In genomic region chr10:69413221-69413865, GRCh38 we compare ENCODE assay signal across 9 cellular contexts. TPM values are rescaled to one million over a fixed set of nuclear protein-coding genes. Genes with fewer than 3 reads are reported as not detected.
DNase-seq lines count a peak whose midpoint lies in the region; ATAC-seq, FAIRE-seq and TF ChIP-seq lines count a peak whose summit lies in the region.
"Had no signal": no experiment of that assay in that cellular context is flagged by ENCODE, and none has a peak within 500 bp of the region (broad histone marks: within the 10 kb centered on the region; RNA-seq: fewer than 3 reads in every experiment).

No MANE protein-coding gene starts in this region.

- POLR2A ChIA-PET in endothelial cell of umbilical vein (lab: Charles Lee), result interaction anchor here (0.5 kb wide), 1 partner anchor 595 kb away, joined by 5 read pairs; no protein-coding TSS in a partner anchor

- no peak overlapping the region for H3K27ac ChIP-seq in SU-DHL-6 (ENCODE audit: low read depth, low read length)
- no peak overlapping the region for H3K27ac ChIP-seq in endothelial cell of umbilical vein (ENCODE audit: insufficient read depth, low read depth, low read length)
- no peak overlapping the region for H3K27ac ChIP-seq in mesenchymal stem cell (ENCODE audit: low read length, poor library complexity, severe bottlenecking)
- peak overlapping the region; percentile 98 to 99 for H3K27ac ChIP-seq in uterus
- H3K27ac ChIP-seq: skin epidermis had no signal

- H3K79me2 ChIP-seq in SU-DHL-6 (ENCODE audit: insufficient read depth, low read length) (no peaks in the 10 kb centered on the region), endothelial cell of umbilical vein (ENCODE audit: control insufficient read depth, insufficient read depth, low read length) (no peaks in the 10 kb centered on the region)

- WGBS in mesenchymal stem cell, result 5% methylated on average over 8 of the region's 13 CpGs

- no peaks in the 10 kb centered on the region for H3K9me2 ChIP-seq in SU-DHL-6 (replicated peaks; ENCODE audit: insufficient read depth, low read length)

- in situ Hi-C loops in G401 (cut with HindIII; ENCODE audit: low sequenced_read_pairs), result no loop called here

- no peak overlapping the region for H4K8ac ChIP-seq in mesenchymal stem cell (ENCODE audit: low read length)

- H2BK12ac ChIP-seq in mesenchymal stem cell (ENCODE audit: low read length in 2 of 2), result no peak overlapping the region

- H2BK5ac ChIP-seq in mesenchymal stem cell (ENCODE audit: low read depth, low read length, poor library complexity, severe bottlenecking), result no peak overlapping the region

- no TSS peak for BruUV-seq in endothelial cell of umbilical vein (replicated peaks; lab: Mats Ljungman, UMichigan)

- H3K27me3 ChIP-seq in SU-DHL-6 (ENCODE audit: low read length) (no peaks in the 10 kb centered on the region), endothelial cell of umbilical vein (ENCODE audit: control insufficient read depth in 2 of 2, insufficient read depth in 2 of 2, low read length in 2 of 2) (no peaks in the 10 kb centered on the region), mesenchymal stem cell (ENCODE audit: control insufficient read depth in 1 of 2, insufficient read depth in 1 of 2, low read length in 2 of 2) (peaks cover 8 to 25% of the 10 kb centered on the region in 2 experiments), uterus (no peaks in the 10 kb centered on the region)

- no peak overlapping the region for H2BK15ac ChIP-seq in mesenchymal stem cell (ENCODE audit: low read depth, poor library complexity, severe bottlenecking)

- H4K91ac ChIP-seq in mesenchymal stem cell (ENCODE audit: low read length), result no peak overlapping the region

- dilution Hi-C loops in endothelial cell of umbilical vein (cut with MboI; ENCODE audit: extremely low pct_ligation_motif_present, low sequenced_read_pairs), result no loop called here

- intact Hi-C loops in endothelial cell of umbilical vein (cut with micrococcal nuclease), result loop anchor here (1.0 to 5.0 kb wide), 3 partner anchors 95 to 406 kb away; partner anchors contain the start of gene VPS26A
- intact Hi-C loops in uterus (cut with DNase I; ENCODE audit: low total_unique reads), result loop anchor here (10.0 kb wide), 1 partner anchor 221 kb away; the partner anchor contains the start of gene FAM241B

- H3K4me3 ChIP-seq in SU-DHL-6 (ENCODE audit: insufficient read depth, low read length, poor library complexity, severe bottlenecking), result no peak overlapping the region
- H3K4me3 ChIP-seq in endothelial cell of umbilical vein (replicated peaks in 1 of 3; ENCODE audit: insufficient read depth in 1 of 3, low read depth in 1 of 3, low read length in 3 of 3), result no peak overlapping the region
- H3K4me3 ChIP-seq in mesenchymal stem cell (ENCODE audit: insufficient read depth in 1 of 2, low read depth in 1 of 2, low read length in 2 of 2), result no peak overlapping the region
- H3K4me3 ChIP-seq in uterus, result no peak overlapping the region
- H3K4me3 ChIP-seq: skin epidermis had no signal

- TF ChIP-seq CTCF in SU-DHL-6 (IDR thresholded peaks at IDR 0.05; ENCODE audit: insufficient read depth, low read length, poor library complexity, severe bottlenecking), result peak; percentile 54
- peak; percentile 55 to 83 for TF ChIP-seq CTCF in endothelial cell of umbilical vein (IDR thresholded peaks at IDR 0.05; ENCODE audit: extremely low read depth in 1 of 2, insufficient read depth in 1 of 2, low read depth in 1 of 2, low read length in 2 of 2)
- TF ChIP-seq CTCF in uterus (IDR thresholded peaks at IDR 0.05), result peak; percentile 80 to 93 (median 86)

- no peak overlapping the region for H2AK5ac ChIP-seq in mesenchymal stem cell (ENCODE audit: low read length, severe bottlenecking)

- H3F3A ChIP-seq in SU-DHL-6 (ENCODE audit: insufficient read depth), result no peaks in the 10 kb centered on the region; the same call in 1 of the 2 replicates

- CTCF ChIA-PET in endothelial cell of umbilical vein (lab: Charles Lee), result interaction anchor here (0.7 to 1.8 kb wide), 15 partner anchors 17 to 863 kb away, joined by 3 to 8 read pairs (median 4); partner anchors contain the start of gene DDX21

- H3K4me1 ChIP-seq in endothelial cell of umbilical vein (ENCODE audit: control insufficient read depth, extremely low read depth, insufficient read depth, low read length) (peaks cover 12% of the 10 kb centered on the region), mesenchymal stem cell (ENCODE audit: control insufficient read depth, insufficient read depth, low read depth, low read length) (peaks cover 5% of the 10 kb centered on the region), uterus (peaks cover 2 to 11% of the 10 kb centered on the region in 2 donors)

- H3K36me3 ChIP-seq in SU-DHL-6 (ENCODE audit: low read length), result no peaks in the 10 kb centered on the region
- no peaks in the 10 kb centered on the region for H3K36me3 ChIP-seq in endothelial cell of umbilical vein (ENCODE audit: control insufficient read depth in 2 of 2, extremely low read depth in 1 of 2, insufficient read depth in 2 of 2, low read length in 2 of 2)
- no peaks in the 10 kb centered on the region for H3K36me3 ChIP-seq in mesenchymal stem cell (ENCODE audit: control insufficient read depth in 1 of 2, insufficient read depth in 2 of 2, low read depth in 1 of 2, low read length in 2 of 2)
- H3K36me3 ChIP-seq in uterus, result no peaks in the 10 kb centered on the region

- no peak for TF ChIP-seq POLR2A in endothelial cell of umbilical vein (IDR thresholded peaks at IDR 0.05; ENCODE audit: low read depth, low read length)
- TF ChIP-seq POLR2A in uterus (IDR thresholded peaks at IDR 0.05), result no peak

- H3K4ac ChIP-seq in mesenchymal stem cell (ENCODE audit: low read depth in 1 of 2, low read length in 2 of 2), result peak overlapping the region in 1 of 2 experiments; percentile 5

- DNase-seq in G401 (ENCODE audit: low spot score) (peak; percentile 99), LHCN-M2 (ENCODE audit: low read depth) (peak; percentile 72), endothelial cell of umbilical vein (ENCODE audit: low read depth, low spot score) (peak; percentile 67), mesenchymal stem cell (peak; percentile 81), uterus (peak; percentile 83 to 88)

- FAIRE-seq in endothelial cell of umbilical vein (lab: Jason Lieb, UNC), result peak; percentile 93

- H3K9me3 ChIP-seq in SU-DHL-6 (ENCODE audit: insufficient read depth, low read length), result no peaks in the 10 kb centered on the region
- no peaks in the 10 kb centered on the region for H3K9me3 ChIP-seq in endothelial cell of umbilical vein (replicated peaks; ENCODE audit: control insufficient read depth, insufficient read depth, low read length)
- H3K9me3 ChIP-seq in mesenchymal stem cell (ENCODE audit: control insufficient read depth, low read length), result no peaks in the 10 kb centered on the region
- no peaks in the 10 kb centered on the region for H3K9me3 ChIP-seq in uterus

- H3K4me2 ChIP-seq in SU-DHL-6 (ENCODE audit: low read depth, low read length, poor library complexity, severe bottlenecking) (peak overlapping the region; percentile 12), endothelial cell of umbilical vein (ENCODE audit: insufficient read depth, low read length) (no peak overlapping the region), mesenchymal stem cell (ENCODE audit: low read length, poor library complexity, severe bottlenecking) (peak overlapping the region; percentile 37)

- H4K20me1 ChIP-seq in SU-DHL-6 (ENCODE audit: low read depth, low read length), result no peaks in the 10 kb centered on the region
- H4K20me1 ChIP-seq in endothelial cell of umbilical vein (replicated peaks; ENCODE audit: control insufficient read depth, extremely low read depth, insufficient read depth, low read length), result no peaks in the 10 kb centered on the region

- H2AFZ ChIP-seq in SU-DHL-6 (ENCODE audit: low read depth, low read length, severe bottlenecking), result no peak overlapping the region
- H2AFZ ChIP-seq in endothelial cell of umbilical vein (ENCODE audit: low read depth, low read length), result no peak overlapping the region
- no peak overlapping the region for H2AFZ ChIP-seq in mesenchymal stem cell (ENCODE audit: low read depth, low read length)

- no peak overlapping the region for H3K9ac ChIP-seq in SU-DHL-6 (ENCODE audit: low read length)
- no peak overlapping the region for H3K9ac ChIP-seq in endothelial cell of umbilical vein (replicated peaks; ENCODE audit: extremely low read depth, insufficient read depth, low read length)
- H3K9ac ChIP-seq in mesenchymal stem cell (ENCODE audit: low read length), result peak overlapping the region; percentile 15

- H3K9me1 ChIP-seq in endothelial cell of umbilical vein (replicated peaks; ENCODE audit: control insufficient read depth, extremely low read depth, insufficient read depth, low read length), result no peaks in the 10 kb centered on the region

- no peak overlapping the region for H2BK120ac ChIP-seq in mesenchymal stem cell (ENCODE audit: low read depth, low read length)

- no peak overlapping the region for H3K23ac ChIP-seq in mesenchymal stem cell (ENCODE audit: low read length in 2 of 2)

- ATAC-seq in GM21390 (IDR thresholded peaks at IDR 0.05; ENCODE audit: unreplicated experiment) (no peak), HG03196 (IDR thresholded peaks at IDR 0.05; ENCODE audit: unreplicated experiment) (no peak)

- H3K79me1 ChIP-seq in mesenchymal stem cell (replicated peaks; ENCODE audit: low read length, poor library complexity, severe bottlenecking), result no peaks in the 10 kb centered on the region

- no peak overlapping the region for H3K14ac ChIP-seq in mesenchymal stem cell (ENCODE audit: low read length in 2 of 2)

- no peak overlapping the region for H3K18ac ChIP-seq in mesenchymal stem cell (ENCODE audit: low read depth in 1 of 2, low read length in 2 of 2)

RNA-seq across cellular contexts. Expression of gene TACR2, which starts 3.4 kb away (rescaled TPM):
- total RNA-seq in G401 (2014; rRNA removed; shearing (Covaris generic)), result not detected in 2 replicates
- 0.29 TPM in 1 of 2 replicates, not detected in the other for total RNA-seq in LHCN-M2 (2014; rRNA removed)
- polyA plus RNA-seq in LHCN-M2 (2012), result 0.77 TPM
- total RNA-seq in endothelial cell of umbilical vein, result not detected in 2 replicates
- 0.19 and 0.22 TPM in 2 replicates for polyA plus RNA-seq in endothelial cell of umbilical vein
- 0.14 and 0.20 TPM in 2 replicates for polyA plus RNA-seq in endothelial cell of umbilical vein (2011; cell fraction: cytosol; rRNA removed)
- 0.11 TPM in 1 of 2 replicates, not detected in the other for polyA plus RNA-seq in endothelial cell of umbilical vein (2011; cell fraction: nucleus; rRNA removed)
- 0.11 and 0.24 TPM in 2 replicates for polyA plus RNA-seq in endothelial cell of umbilical vein (2012)
- 0.21 TPM in 1 of 2 replicates, not detected in the other for polyA minus RNA-seq in endothelial cell of umbilical vein
- not detected for polyA minus RNA-seq in endothelial cell of umbilical vein (2011; cell fraction: cytosol; rRNA and poly(A)+ RNA removed)
- polyA minus RNA-seq in endothelial cell of umbilical vein (2011; cell fraction: nucleus; rRNA and poly(A)+ RNA removed), result not detected in 2 replicates
- polyA plus RNA-seq in mesenchymal stem cell (2013, experiment 1 of 2), result not detected
- 0.01 TPM for polyA plus RNA-seq in mesenchymal stem cell (2013, experiment 2 of 2)
- total RNA-seq in uterus, result 10 to 100 TPM in 2 of 4 donors, 1 to 10 TPM in 1, under 1 TPM in 1; 0.28 to 35.0 (median 13.8) TPM

RNA-seq across cellular contexts. Expression of gene TSPAN15, which starts 37.9 kb away (rescaled TPM):
- 10.2 and 14.6 TPM in 2 replicates for total RNA-seq in G401 (2014; rRNA removed; shearing (Covaris generic))
- 1.5 and 2.0 TPM in 2 replicates for total RNA-seq in LHCN-M2 (2014; rRNA removed)
- polyA plus RNA-seq in LHCN-M2 (2012), result 2.4 TPM
- 78.4 and 100 TPM in 2 replicates for total RNA-seq in endothelial cell of umbilical vein
- polyA plus RNA-seq in endothelial cell of umbilical vein, result 166 and 189 TPM in 2 replicates
- 105 and 118 TPM in 2 replicates for polyA plus RNA-seq in endothelial cell of umbilical vein (2011; cell fraction: cytosol; rRNA removed)
- polyA plus RNA-seq in endothelial cell of umbilical vein (2011; cell fraction: nucleus; rRNA removed), result 69.7 and 75.3 TPM in 2 replicates
- polyA plus RNA-seq in endothelial cell of umbilical vein (2012), result 50.5 and 94.9 TPM in 2 replicates
- polyA minus RNA-seq in endothelial cell of umbilical vein, result 120 and 174 TPM in 2 replicates
- polyA minus RNA-seq in endothelial cell of umbilical vein (2011; cell fraction: cytosol; rRNA and poly(A)+ RNA removed), result 10.7 TPM
- polyA minus RNA-seq in endothelial cell of umbilical vein (2011; cell fraction: nucleus; rRNA and poly(A)+ RNA removed), result 50.8 and 57.3 TPM in 2 replicates
- polyA plus RNA-seq in mesenchymal stem cell (2013, experiment 1 of 2), result 19.6 TPM
- polyA plus RNA-seq in mesenchymal stem cell (2013, experiment 2 of 2), result 19.5 TPM
- 10 to 100 TPM; 17.2 to 58.1 (median 24.4) TPM for total RNA-seq in uterus

Comparison
In these comparisons a context has a peak if more than half of its experiments do, and no peak if none do; other contexts are left out.
1. H3K27ac ChIP-seq: peak in uterus (2 of 2); none in SU-DHL-6 (single experiment), endothelial cell of umbilical vein (single experiment) and mesenchymal stem cell (single experiment).
2. Peak in every context shown above with its lines, with median percentiles within 50 percentile points of each other: DNase-seq and CTCF ChIP-seq.